ENCODE assay signal across 1 cellular context in the genomic region with DNA sequence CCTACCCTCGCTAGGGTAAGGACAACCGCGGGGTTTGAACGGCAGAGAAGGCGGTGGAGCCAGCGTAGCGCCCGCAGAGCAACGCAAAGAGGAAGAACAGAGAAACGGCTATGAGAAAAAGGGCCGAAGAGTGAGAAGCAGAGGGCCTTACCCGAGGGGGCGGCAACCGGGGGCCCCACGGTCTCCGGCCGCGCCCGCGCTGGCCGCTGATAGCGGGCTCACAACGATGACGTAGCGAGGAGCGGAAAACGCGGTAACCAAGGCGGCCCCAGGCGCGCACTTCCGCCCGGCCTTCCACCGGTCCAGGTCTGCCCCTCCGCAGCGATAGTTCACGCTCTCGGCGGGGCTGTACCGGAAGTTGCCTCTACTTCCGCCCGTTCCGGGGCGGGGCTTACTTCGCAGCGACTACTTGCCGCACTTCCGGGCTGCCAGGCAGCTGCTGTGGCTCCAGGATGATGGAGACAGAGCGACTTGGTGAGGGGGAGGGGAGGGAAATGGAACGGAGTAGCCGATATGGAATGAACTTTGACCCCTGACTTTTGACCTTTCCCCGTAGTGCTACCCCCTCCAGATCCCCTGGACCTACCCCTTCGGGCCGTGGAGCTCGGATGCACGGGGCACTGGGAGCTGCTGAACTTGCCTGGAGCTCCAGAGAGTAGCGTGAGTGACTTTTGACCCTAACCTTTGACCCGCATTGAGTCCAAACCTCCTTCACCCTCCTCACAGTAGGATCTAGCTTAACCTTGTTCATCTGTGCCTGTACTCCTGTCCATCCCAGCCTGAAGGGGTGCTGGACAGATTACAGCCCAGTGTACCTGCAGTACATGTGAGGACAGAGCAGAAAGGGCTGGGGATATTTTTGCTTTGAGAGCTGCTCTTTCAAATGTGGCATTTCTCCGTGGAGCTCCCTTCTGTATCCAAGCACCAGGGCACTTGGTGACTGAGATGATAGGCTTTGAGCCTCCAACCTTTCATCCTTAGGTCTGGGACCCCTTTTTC.
TF ChIP-seq lines count a peak whose summit lies in the region.

A gene with protein sequence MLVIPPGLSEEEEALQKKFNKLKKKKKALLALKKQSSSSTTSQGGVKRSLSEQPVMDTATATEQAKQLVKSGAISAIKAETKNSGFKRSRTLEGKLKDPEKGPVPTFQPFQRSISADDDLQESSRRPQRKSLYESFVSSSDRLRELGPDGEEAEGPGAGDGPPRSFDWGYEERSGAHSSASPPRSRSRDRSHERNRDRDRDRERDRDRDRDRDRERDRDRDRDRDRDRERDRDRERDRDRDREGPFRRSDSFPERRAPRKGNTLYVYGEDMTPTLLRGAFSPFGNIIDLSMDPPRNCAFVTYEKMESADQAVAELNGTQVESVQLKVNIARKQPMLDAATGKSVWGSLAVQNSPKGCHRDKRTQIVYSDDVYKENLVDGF (minus strand): TSS at position 231 of the 999 bp plus-strand sequence. CDS start 525 bp downstream, outside the sequence.
A gene (plus strand): TSS at position 435 of the 999 bp plus-strand sequence. CDS start 18 bp downstream, at position 453.

TF ChIP-seq in K562, 482 proteins besides CTCF, POLR2A, EP300 and RAD21 (continued from another document and continues in another):
- TF ChIP-seq, protein P1, sequence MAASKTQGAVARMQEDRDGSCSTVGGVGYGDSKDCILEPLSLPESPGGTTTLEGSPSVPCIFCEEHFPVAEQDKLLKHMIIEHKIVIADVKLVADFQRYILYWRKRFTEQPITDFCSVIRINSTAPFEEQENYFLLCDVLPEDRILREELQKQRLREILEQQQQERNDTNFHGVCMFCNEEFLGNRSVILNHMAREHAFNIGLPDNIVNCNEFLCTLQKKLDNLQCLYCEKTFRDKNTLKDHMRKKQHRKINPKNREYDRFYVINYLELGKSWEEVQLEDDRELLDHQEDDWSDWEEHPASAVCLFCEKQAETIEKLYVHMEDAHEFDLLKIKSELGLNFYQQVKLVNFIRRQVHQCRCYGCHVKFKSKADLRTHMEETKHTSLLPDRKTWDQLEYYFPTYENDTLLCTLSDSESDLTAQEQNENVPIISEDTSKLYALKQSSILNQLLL (CRISPR knock-in tag; IDR thresholded peaks at IDR 0.05; ENCODE audit: borderline replicate concordance) = no peak
- no peak for TF ChIP-seq BRCA1 (IDR thresholded peaks at IDR 0.05)
- TF ChIP-seq BRCA1 (CRISPR knock-in tag; IDR thresholded peaks at IDR 0.05) = no peak
- TF ChIP-seq PML (IDR thresholded peaks at IDR 0.05; ENCODE audit: low read length) = peak; percentile 44; the same call in 1 of the 2 replicates
- no peak for TF ChIP-seq ZNF354B (CRISPR knock-in tag; IDR thresholded peaks at IDR 0.05)
- TF ChIP-seq HOXB6 (CRISPR knock-in tag; IDR thresholded peaks at IDR 0.05; ENCODE audit: borderline replicate concordance) = 0 out of 2 replicates have a peak, but pooled peaks have one; percentile 36
- TF ChIP-seq CREM (IDR thresholded peaks at IDR 0.05; ENCODE audit: low read depth) = peak; percentile 99
- peak; percentile 76; the same call in 1 of the 2 replicates for TF ChIP-seq SPI1 (IDR thresholded peaks at IDR 0.05; ENCODE audit: borderline replicate concordance, low read depth, low read length)
- TF ChIP-seq ZNF717 (CRISPR knock-in tag; IDR thresholded peaks at IDR 0.05) = no peak
- TF ChIP-seq ZFPM2 (CRISPR knock-in tag; IDR thresholded peaks at IDR 0.05) = 0 out of 2 replicates have a peak, but pooled peaks have one; percentile 82
- TF ChIP-seq MAFF (IDR thresholded peaks at IDR 0.05; ENCODE audit: low read length) = no peak
- TF ChIP-seq CBX1 (IDR thresholded peaks at IDR 0.05; ENCODE audit: low read depth) = no peak
- TF ChIP-seq, protein P2, sequence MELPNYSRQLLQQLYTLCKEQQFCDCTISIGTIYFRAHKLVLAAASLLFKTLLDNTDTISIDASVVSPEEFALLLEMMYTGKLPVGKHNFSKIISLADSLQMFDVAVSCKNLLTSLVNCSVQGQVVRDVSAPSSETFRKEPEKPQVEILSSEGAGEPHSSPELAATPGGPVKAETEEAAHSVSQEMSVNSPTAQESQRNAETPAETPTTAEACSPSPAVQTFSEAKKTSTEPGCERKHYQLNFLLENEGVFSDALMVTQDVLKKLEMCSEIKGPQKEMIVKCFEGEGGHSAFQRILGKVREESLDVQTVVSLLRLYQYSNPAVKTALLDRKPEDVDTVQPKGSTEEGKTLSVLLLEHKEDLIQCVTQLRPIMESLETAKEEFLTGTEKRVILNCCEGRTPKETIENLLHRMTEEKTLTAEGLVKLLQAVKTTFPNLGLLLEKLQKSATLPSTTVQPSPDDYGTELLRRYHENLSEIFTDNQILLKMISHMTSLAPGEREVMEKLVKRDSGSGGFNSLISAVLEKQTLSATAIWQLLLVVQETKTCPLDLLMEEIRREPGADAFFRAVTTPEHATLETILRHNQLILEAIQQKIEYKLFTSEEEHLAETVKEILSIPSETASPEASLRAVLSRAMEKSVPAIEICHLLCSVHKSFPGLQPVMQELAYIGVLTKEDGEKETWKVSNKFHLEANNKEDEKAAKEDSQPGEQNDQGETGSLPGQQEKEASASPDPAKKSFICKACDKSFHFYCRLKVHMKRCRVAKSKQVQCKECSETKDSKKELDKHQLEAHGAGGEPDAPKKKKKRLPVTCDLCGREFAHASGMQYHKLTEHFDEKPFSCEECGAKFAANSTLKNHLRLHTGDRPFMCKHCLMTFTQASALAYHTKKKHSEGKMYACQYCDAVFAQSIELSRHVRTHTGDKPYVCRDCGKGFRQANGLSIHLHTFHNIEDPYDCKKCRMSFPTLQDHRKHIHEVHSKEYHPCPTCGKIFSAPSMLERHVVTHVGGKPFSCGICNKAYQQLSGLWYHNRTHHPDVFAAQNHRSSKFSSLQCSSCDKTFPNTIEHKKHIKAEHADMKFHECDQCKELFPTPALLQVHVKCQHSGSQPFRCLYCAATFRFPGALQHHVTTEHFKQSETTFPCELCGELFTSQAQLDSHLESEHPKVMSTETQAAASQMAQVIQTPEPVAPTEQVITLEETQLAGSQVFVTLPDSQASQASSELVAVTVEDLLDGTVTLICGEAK (IDR thresholded peaks at IDR 0.05) = peak; percentile 99
- TF ChIP-seq, protein P2 (CRISPR knock-in tag; IDR thresholded peaks at IDR 0.05) = no peak
- TF ChIP-seq HMG20B (CRISPR knock-in tag; IDR thresholded peaks at IDR 0.05) = no peak
- TF ChIP-seq, protein P3, sequence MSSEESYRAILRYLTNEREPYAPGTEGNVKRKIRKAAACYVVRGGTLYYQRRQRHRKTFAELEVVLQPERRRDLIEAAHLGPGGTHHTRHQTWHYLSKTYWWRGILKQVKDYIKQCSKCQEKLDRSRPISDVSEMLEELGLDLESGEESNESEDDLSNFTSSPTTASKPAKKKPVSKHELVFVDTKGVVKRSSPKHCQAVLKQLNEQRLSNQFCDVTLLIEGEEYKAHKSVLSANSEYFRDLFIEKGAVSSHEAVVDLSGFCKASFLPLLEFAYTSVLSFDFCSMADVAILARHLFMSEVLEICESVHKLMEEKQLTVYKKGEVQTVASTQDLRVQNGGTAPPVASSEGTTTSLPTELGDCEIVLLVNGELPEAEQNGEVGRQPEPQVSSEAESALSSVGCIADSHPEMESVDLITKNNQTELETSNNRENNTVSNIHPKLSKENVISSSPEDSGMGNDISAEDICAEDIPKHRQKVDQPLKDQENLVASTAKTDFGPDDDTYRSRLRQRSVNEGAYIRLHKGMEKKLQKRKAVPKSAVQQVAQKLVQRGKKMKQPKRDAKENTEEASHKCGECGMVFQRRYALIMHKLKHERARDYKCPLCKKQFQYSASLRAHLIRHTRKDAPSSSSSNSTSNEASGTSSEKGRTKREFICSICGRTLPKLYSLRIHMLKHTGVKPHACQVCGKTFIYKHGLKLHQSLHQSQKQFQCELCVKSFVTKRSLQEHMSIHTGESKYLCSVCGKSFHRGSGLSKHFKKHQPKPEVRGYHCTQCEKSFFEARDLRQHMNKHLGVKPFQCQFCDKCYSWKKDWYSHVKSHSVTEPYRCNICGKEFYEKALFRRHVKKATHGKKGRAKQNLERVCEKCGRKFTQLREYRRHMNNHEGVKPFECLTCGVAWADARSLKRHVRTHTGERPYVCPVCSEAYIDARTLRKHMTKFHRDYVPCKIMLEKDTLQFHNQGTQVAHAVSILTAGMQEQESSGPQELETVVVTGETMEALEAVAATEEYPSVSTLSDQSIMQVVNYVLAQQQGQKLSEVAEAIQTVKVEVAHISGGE (CRISPR knock-in tag; IDR thresholded peaks at IDR 0.05) = peak in 1 of 3 experiments; percentile 94; a peak in 2 of 6 replicates
- TF ChIP-seq SMARCA5 (IDR thresholded peaks at IDR 0.05) = no peak
- peak; percentile 61; the same call in 1 of the 2 replicates for TF ChIP-seq HSF4 (CRISPR knock-in tag; IDR thresholded peaks at IDR 0.05; ENCODE audit: borderline replicate concordance)
- TF ChIP-seq STAT5B (CRISPR knock-in tag; IDR thresholded peaks at IDR 0.05) = no peak
- TF ChIP-seq POLR2H (tag; IDR thresholded peaks at IDR 0.05; ENCODE audit: low read depth) = no peak; the same call in 1 of the 2 replicates
- TF ChIP-seq, protein P4, sequence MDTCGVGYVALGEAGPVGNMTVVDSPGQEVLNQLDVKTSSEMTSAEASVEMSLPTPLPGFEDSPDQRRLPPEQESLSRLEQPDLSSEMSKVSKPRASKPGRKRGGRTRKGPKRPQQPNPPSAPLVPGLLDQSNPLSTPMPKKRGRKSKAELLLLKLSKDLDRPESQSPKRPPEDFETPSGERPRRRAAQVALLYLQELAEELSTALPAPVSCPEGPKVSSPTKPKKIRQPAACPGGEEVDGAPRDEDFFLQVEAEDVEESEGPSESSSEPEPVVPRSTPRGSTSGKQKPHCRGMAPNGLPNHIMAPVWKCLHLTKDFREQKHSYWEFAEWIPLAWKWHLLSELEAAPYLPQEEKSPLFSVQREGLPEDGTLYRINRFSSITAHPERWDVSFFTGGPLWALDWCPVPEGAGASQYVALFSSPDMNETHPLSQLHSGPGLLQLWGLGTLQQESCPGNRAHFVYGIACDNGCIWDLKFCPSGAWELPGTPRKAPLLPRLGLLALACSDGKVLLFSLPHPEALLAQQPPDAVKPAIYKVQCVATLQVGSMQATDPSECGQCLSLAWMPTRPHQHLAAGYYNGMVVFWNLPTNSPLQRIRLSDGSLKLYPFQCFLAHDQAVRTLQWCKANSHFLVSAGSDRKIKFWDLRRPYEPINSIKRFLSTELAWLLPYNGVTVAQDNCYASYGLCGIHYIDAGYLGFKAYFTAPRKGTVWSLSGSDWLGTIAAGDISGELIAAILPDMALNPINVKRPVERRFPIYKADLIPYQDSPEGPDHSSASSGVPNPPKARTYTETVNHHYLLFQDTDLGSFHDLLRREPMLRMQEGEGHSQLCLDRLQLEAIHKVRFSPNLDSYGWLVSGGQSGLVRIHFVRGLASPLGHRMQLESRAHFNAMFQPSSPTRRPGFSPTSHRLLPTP (IDR thresholded peaks at IDR 0.05; ENCODE audit: borderline replicate concordance, extremely low read depth, insufficient read length) = no peak
- peak; percentile 53; the same call in 1 of the 2 replicates for TF ChIP-seq SOX6 (IDR thresholded peaks at IDR 0.05)
- TF ChIP-seq, protein P5, sequence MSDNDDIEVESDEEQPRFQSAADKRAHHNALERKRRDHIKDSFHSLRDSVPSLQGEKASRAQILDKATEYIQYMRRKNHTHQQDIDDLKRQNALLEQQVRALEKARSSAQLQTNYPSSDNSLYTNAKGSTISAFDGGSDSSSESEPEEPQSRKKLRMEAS (CRISPR knock-in tag; IDR thresholded peaks at IDR 0.05) = peak; percentile 72; the same call in 1 of the 2 replicates
- TF ChIP-seq ZNF408 (CRISPR knock-in tag; IDR thresholded peaks at IDR 0.05; ENCODE audit: low read depth) = no peak
- TF ChIP-seq, protein P6, sequence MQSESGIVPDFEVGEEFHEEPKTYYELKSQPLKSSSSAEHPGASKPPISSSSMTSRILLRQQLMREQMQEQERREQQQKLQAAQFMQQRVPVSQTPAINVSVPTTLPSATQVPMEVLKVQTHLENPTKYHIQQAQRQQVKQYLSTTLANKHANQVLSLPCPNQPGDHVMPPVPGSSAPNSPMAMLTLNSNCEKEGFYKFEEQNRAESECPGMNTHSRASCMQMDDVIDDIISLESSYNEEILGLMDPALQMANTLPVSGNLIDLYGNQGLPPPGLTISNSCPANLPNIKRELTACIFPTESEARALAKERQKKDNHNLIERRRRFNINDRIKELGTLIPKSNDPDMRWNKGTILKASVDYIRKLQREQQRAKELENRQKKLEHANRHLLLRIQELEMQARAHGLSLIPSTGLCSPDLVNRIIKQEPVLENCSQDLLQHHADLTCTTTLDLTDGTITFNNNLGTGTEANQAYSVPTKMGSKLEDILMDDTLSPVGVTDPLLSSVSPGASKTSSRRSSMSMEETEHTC (IDR thresholded peaks at IDR 0.05) = no peak
- TF ChIP-seq CSDE1 (IDR thresholded peaks at IDR 0.05) = peak in 1 of 2 experiments; percentile 91; a peak in 2 of 4 replicates
- peak; percentile 98 for TF ChIP-seq ATF7 (IDR thresholded peaks at IDR 0.05)
- peak; percentile 91 for TF ChIP-seq KHSRP (IDR thresholded peaks at IDR 0.05)
- TF ChIP-seq, protein P7, sequence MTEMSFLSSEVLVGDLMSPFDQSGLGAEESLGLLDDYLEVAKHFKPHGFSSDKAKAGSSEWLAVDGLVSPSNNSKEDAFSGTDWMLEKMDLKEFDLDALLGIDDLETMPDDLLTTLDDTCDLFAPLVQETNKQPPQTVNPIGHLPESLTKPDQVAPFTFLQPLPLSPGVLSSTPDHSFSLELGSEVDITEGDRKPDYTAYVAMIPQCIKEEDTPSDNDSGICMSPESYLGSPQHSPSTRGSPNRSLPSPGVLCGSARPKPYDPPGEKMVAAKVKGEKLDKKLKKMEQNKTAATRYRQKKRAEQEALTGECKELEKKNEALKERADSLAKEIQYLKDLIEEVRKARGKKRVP (CRISPR knock-in tag; IDR thresholded peaks at IDR 0.05) = peak; percentile 70
- TF ChIP-seq, protein P8, sequence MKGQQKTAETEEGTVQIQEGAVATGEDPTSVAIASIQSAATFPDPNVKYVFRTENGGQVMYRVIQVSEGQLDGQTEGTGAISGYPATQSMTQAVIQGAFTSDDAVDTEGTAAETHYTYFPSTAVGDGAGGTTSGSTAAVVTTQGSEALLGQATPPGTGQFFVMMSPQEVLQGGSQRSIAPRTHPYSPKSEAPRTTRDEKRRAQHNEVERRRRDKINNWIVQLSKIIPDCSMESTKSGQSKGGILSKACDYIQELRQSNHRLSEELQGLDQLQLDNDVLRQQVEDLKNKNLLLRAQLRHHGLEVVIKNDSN (CRISPR knock-in tag; IDR thresholded peaks at IDR 0.05) = no peak
